In genomic region chr2:158456309-158457066, GRCh38 we compare ENCODE assay signal across 8 cellular contexts. TPM values are rescaled to one million over a fixed set of nuclear protein-coding genes. Genes with fewer than 3 reads are reported as not detected.
A peak's percentile ranks its signal among the peaks of the same experiment; 100 is the strongest.
DNase-seq lines count a peak whose midpoint lies in the region; ATAC-seq and TF ChIP-seq lines count a peak whose summit lies in the region.

TSS of gene CCDC148 (minus strand) at chr2:158456753. CDS start at chr2:158456439, 314 bp downstream.
TSS of gene PKP4 (plus strand) at chr2:158456952. CDS start at chr2:158533185, 76,233 bp downstream.

- DNase-seq in CD4-positive, alpha-beta T cell: peak; percentile 71 to 87 (median 80)
- DNase-seq in NCI-H82 treated with DMSO at 0.1 percent for 48 hours (lab: John Stamatoyannopoulos, UW; ENCODE audit: unreplicated experiment) (peak; percentile 76), ecto neural progenitor cell (ENCODE audit: low spot score) (peak; percentile 95), lower lobe of right lung (peak; percentile 92)
- DNase-seq in activated CD8-positive, alpha-beta T cell treated with anti-CD3 and anti-CD28 coated beads, Interleukin-2, amount 10 ng/mL, durations not matched to agents 7 days and 5 days: peak; percentile 91
- DNase-seq in stimulated activated CD4-positive, alpha-beta T cell treated with anti-CD3 and anti-CD28 coated beads, Interleukin-4, amount 100 ng/mL, for 48 hours (ENCODE audit: low read depth in 2 of 2): peak; percentile 78 to 87

- no peaks in the 10 kb centered on the region for H3K9me3 Mint-ChIP-seq in CD4-positive, alpha-beta T cell
- no peaks in the 10 kb centered on the region for H3K9me3 Mint-ChIP-seq in activated CD8-positive, alpha-beta T cell treated with anti-CD3 and anti-CD28 coated beads, Interleukin-2, amount 10 ng/mL, durations not matched to agents 7 days and 5 days (ENCODE audit: insufficient read depth)

- H3K4me3 ChIP-seq in lower lobe of right lung: peak within 1 kb of the TSS; percentile 87

- POLR2A ChIA-PET in CD4-positive, alpha-beta T cell (lab: Charles Lee): interaction anchor here (0.5 to 1.3 kb wide), 6 partner anchors 13 to 1448 kb away, joined by 3 to 7 read pairs (median 4); partner anchors contain the start of genes CYTIP and LY75
- POLR2A ChIA-PET in activated CD8-positive, alpha-beta T cell treated with anti-CD3 and anti-CD28 coated beads, Interleukin-2, amount 10 ng/mL, durations not matched to agents 7 days and 5 days (lab: Charles Lee): no interaction called here

- peak; percentile 90 for ATAC-seq in CD4-positive, alpha-beta T cell (ENCODE audit: poor library complexity)
- peak; percentile 89 for ATAC-seq in GM19455 (IDR thresholded peaks at IDR 0.05; ENCODE audit: unreplicated experiment)
- ATAC-seq in HG03575 (IDR thresholded peaks at IDR 0.05; ENCODE audit: extremely low read depth, insufficient number of reproducible peaks, low FRiP score, unreplicated experiment): peak; percentile 93
- ATAC-seq in activated CD8-positive, alpha-beta T cell treated with anti-CD3 and anti-CD28 coated beads, Interleukin-2, amount 10 ng/mL, durations not matched to agents 7 days and 5 days: peak; percentile 91
- ATAC-seq in lower lobe of right lung: peak; percentile 94 to 96

- intact Hi-C loops in CD4-positive, alpha-beta T cell (cut with DNase I, micrococcal nuclease): loop anchor here (10.0 kb wide), 4 partner anchors 298 to 1152 kb away; partner anchors contain the start of gene WDSUB1 (in 1 of the 2)
- intact Hi-C loops in lower lobe of right lung (cut with DNase I): no loop called here

- H3K27ac ChIP-seq in CD4-positive, alpha-beta T cell (ENCODE audit: low read depth, low read length): peak within 1 kb of the TSS; percentile 47
- peak within 1 kb of the TSS; percentile 95 for H3K27ac ChIP-seq in lower lobe of right lung

- peaks cover 28% of the 10 kb centered on the region for H3K4me1 Mint-ChIP-seq in CD4-positive, alpha-beta T cell (ENCODE audit: low read depth)
- peaks cover 25% of the 10 kb centered on the region for H3K4me1 Mint-ChIP-seq in activated CD8-positive, alpha-beta T cell treated with anti-CD3 and anti-CD28 coated beads, Interleukin-2, amount 10 ng/mL, durations not matched to agents 7 days and 5 days (ENCODE audit: low read depth)

- H3K9me3 ChIP-seq in CD4-positive, alpha-beta T cell (ENCODE audit: control insufficient read depth, low read length): no peaks in the 10 kb centered on the region
- no peaks in the 10 kb centered on the region for H3K9me3 ChIP-seq in lower lobe of right lung

- CTCF ChIA-PET in CD4-positive, alpha-beta T cell (lab: Charles Lee): no interaction called here
- CTCF ChIA-PET in activated CD8-positive, alpha-beta T cell treated with anti-CD3 and anti-CD28 coated beads, Interleukin-2, amount 10 ng/mL, durations not matched to agents 7 days and 5 days (lab: Charles Lee): interaction anchor here (1.1 to 3.1 kb wide), 3 partner anchors 9 to 25 kb away, joined by 3 to 17 read pairs (median 7); no protein-coding TSS in a partner anchor

- H3K4me3 Mint-ChIP-seq in CD4-positive, alpha-beta T cell: peak within 1 kb of the TSS; percentile 99
- H3K4me3 Mint-ChIP-seq in activated CD8-positive, alpha-beta T cell treated with anti-CD3 and anti-CD28 coated beads, Interleukin-2, amount 10 ng/mL, durations not matched to agents 7 days and 5 days: peak within 1 kb of the TSS; percentile 87

- no peaks in the 10 kb centered on the region for H3K27me3 ChIP-seq in CD4-positive, alpha-beta T cell (ENCODE audit: control insufficient read depth, insufficient read depth, low read length)
- no peaks in the 10 kb centered on the region for H3K27me3 ChIP-seq in lower lobe of right lung (ENCODE audit: low read depth)

- H3K36me3 ChIP-seq in lower lobe of right lung: no peaks in the 10 kb centered on the region

- H3K4me1 ChIP-seq in lower lobe of right lung: peaks cover 35% of the 10 kb centered on the region

- peak within 1 kb of the TSS; percentile 84 for H3K27ac Mint-ChIP-seq in CD4-positive, alpha-beta T cell
- peak within 1 kb of the TSS; percentile 87 for H3K27ac Mint-ChIP-seq in activated CD8-positive, alpha-beta T cell treated with anti-CD3 and anti-CD28 coated beads, Interleukin-2, amount 10 ng/mL, durations not matched to agents 7 days and 5 days

- no peaks in the 10 kb centered on the region for H3K27me3 Mint-ChIP-seq in CD4-positive, alpha-beta T cell
- peaks cover 32% of the 10 kb centered on the region for H3K27me3 Mint-ChIP-seq in activated CD8-positive, alpha-beta T cell treated with anti-CD3 and anti-CD28 coated beads, Interleukin-2, amount 10 ng/mL, durations not matched to agents 7 days and 5 days (ENCODE audit: low read depth)

- no peak for TF ChIP-seq CTCF in CD4-positive, alpha-beta T cell (IDR thresholded peaks at IDR 0.05)
- peak; percentile 4 for TF ChIP-seq CTCF in lower lobe of right lung (IDR thresholded peaks at IDR 0.05)

- peaks cover 5% of the 10 kb centered on the region for H3K36me3 Mint-ChIP-seq in CD4-positive, alpha-beta T cell (ENCODE audit: low read depth)
- H3K36me3 Mint-ChIP-seq in activated CD8-positive, alpha-beta T cell treated with anti-CD3 and anti-CD28 coated beads, Interleukin-2, amount 10 ng/mL, durations not matched to agents 7 days and 5 days (ENCODE audit: low read depth): peaks cover 3% of the 10 kb centered on the region

RNA-seq across cellular contexts. Expression of gene CCDC148, which starts in this region (rescaled TPM):
- not detected for total RNA-seq in CD4-positive, alpha-beta T cell
- total RNA-seq in activated CD8-positive, alpha-beta T cell treated with anti-CD3 and anti-CD28 coated beads, Interleukin-2, amount 10 ng/mL, durations not matched to agents 7 days and 5 days: under 1 TPM in 1 of 2 experiments, not detected in 1; 0.16 TPM
- 2.8 TPM for total RNA-seq in lower lobe of right lung

RNA-seq across cellular contexts. Expression of gene PKP4, which starts in this region (rescaled TPM):
- total RNA-seq in CD4-positive, alpha-beta T cell: 10 to 100 TPM; 10.8 to 14.6 TPM
- total RNA-seq in activated CD8-positive, alpha-beta T cell treated with anti-CD3 and anti-CD28 coated beads, Interleukin-2, amount 10 ng/mL, durations not matched to agents 7 days and 5 days: 10 to 100 TPM; 32.9 to 35.8 TPM
- total RNA-seq in lower lobe of right lung: 57.0 TPM

Comparison
In these comparisons a context has a peak if more than half of its experiments do, and no peak if none do; other contexts are left out.
1. Peak in every context shown above with its lines: DNase-seq, ATAC-seq, H3K4me3 ChIP-seq and H3K27ac ChIP-seq.